In genomic region chr2:242053921-242054320, GRCh38 we compare ENCODE assay signal across 21 cellular contexts.
DNase-seq lines count a peak whose midpoint lies in the region; ATAC-seq and TF ChIP-seq lines count a peak whose summit lies in the region.
"Had no signal": no experiment of that assay in that cellular context is flagged by ENCODE, and none has a peak within 500 bp of the region (broad histone marks: within the 10 kb centered on the region; RNA-seq: fewer than 3 reads in every experiment).

No MANE protein-coding gene starts in this region.

- TF ChIP-seq EP300 in sigmoid colon (IDR thresholded peaks at IDR 0.05), result no peak

- TF ChIP-seq CTCF in RWPE2 (IDR thresholded peaks at IDR 0.05; ENCODE audit: poor library complexity, severe bottlenecking) (no peak), coronary artery (IDR thresholded peaks at IDR 0.05) (no peak), sigmoid colon (IDR thresholded peaks at IDR 0.05) (no peak)

- WGBS in sigmoid colon, 2 donors, result 84% methylated on average over 12 of the region's 12 CpGs

- no peak for TF ChIP-seq POLR2A in sigmoid colon (IDR thresholded peaks at IDR 0.05)

- H3K9me3 ChIP-seq in RWPE2 (ENCODE audit: severe bottlenecking) (no peaks in the 10 kb centered on the region), sigmoid colon (no peaks in the 10 kb centered on the region)
- H3K9me3 ChIP-seq: BE2C; BLaER1 treated with 17β-estradiol and CSF1 and Interleukin-3, amounts not matched to agents 10 nM and 100 nM had no signal

- H3K27me3 ChIP-seq in RWPE2 (ENCODE audit: insufficient read depth, poor library complexity, severe bottlenecking) (peaks cover 29% of the 10 kb centered on the region), sigmoid colon (peaks cover 0 to 42% (median 6%) of the 10 kb centered on the region in 3 donors)
- H3K27me3 ChIP-seq: BLaER1 treated with 17β-estradiol and CSF1 and Interleukin-3, amounts not matched to agents 10 nM and 100 nM had no signal

- H3K4me1 ChIP-seq in RWPE2 (ENCODE audit: insufficient read depth, poor library complexity, severe bottlenecking), result no peaks in the 10 kb centered on the region
- no peaks in the 10 kb centered on the region for H3K4me1 ChIP-seq in sigmoid colon
- H3K4me1 ChIP-seq: BE2C; BLaER1 treated with 17β-estradiol and CSF1 and Interleukin-3, amounts not matched to agents 10 nM and 100 nM had no signal

- H3K4me3 ChIP-seq in RWPE2 (ENCODE audit: severe bottlenecking) (no peak overlapping the region), coronary artery (no peak overlapping the region), sigmoid colon (no peak overlapping the region)
- H3K4me3 ChIP-seq: BLaER1 treated with 17β-estradiol and CSF1 and Interleukin-3, amounts not matched to agents 10 nM and 100 nM; GM12878 had no signal

- H3K27ac ChIP-seq in RWPE2 (ENCODE audit: poor library complexity, severe bottlenecking) (no peak overlapping the region), coronary artery (no peak overlapping the region), sigmoid colon (no peak overlapping the region)
- H3K27ac ChIP-seq: 22Rv1; BLaER1 treated with 17β-estradiol and CSF1 and Interleukin-3, amounts not matched to agents 10 nM and 100 nM had no signal

- intact Hi-C loops in sigmoid colon (cut with DNase I), result no loop called here

- ATAC-seq in RWPE2 (ENCODE audit: low read depth) (no peak), GM18511 (IDR thresholded peaks at IDR 0.05; ENCODE audit: unreplicated experiment) (no peak), HG02798 (IDR thresholded peaks at IDR 0.05; ENCODE audit: poor library complexity, unreplicated experiment) (no peak)
- ATAC-seq: GM12878 had no signal

- H3K36me3 ChIP-seq in RWPE2 (ENCODE audit: low read depth) (no peaks in the 10 kb centered on the region), sigmoid colon (no peaks in the 10 kb centered on the region)
- H3K36me3 ChIP-seq: BE2C; BLaER1 treated with 17β-estradiol and CSF1 and Interleukin-3, amounts not matched to agents 10 nM and 100 nM had no signal

- DNase-seq in NCI-H748 (lab: John Stamatoyannopoulos, UW; ENCODE audit: unreplicated experiment) (peak; percentile 10), NCI-H748 treated with DMSO at 0.1 percent for 48 hours (lab: John Stamatoyannopoulos, UW) (no peak), RWPE2 (ENCODE audit: low spot score) (peak; percentile 5), coronary artery (ENCODE audit: low spot score) (peak; percentile 50), sigmoid colon (peak; percentile 33), NCI-H2171 treated with DMSO at 0.1 percent for 48 hours (lab: John Stamatoyannopoulos, UW) (no peak)
- DNase-seq: AML-193; BE2C; CD4-positive, alpha-beta T cell; CD8-positive, alpha-beta memory T cell; DMS 273 treated with DMSO at 0.1 percent for 48 hours; DMS79; EL; GDM1; GOT3; HCEC 1CT had no signal

Comparison
In these comparisons a context has a peak if more than half of its experiments do, and no peak if none do; other contexts are left out.
1. DNase-seq: peak in NCI-H748 (single experiment), RWPE2 (single experiment), coronary artery (single experiment) and sigmoid colon (single experiment); none in NCI-H748 treated with DMSO at 0.1 percent for 48 hours (single experiment) and NCI-H2171 treated with DMSO at 0.1 percent for 48 hours (single experiment).